Comparison of ENCODE assay signal across 15 cellular contexts in genomic region chr6:128350416-128351254, GRCh38.
DNase-seq lines count a peak whose midpoint lies in the region; ATAC-seq and TF ChIP-seq lines count a peak whose summit lies in the region.
"Had no signal": no experiment of that assay in that cellular context is flagged by ENCODE, and none has a peak within 500 bp of the region (broad histone marks: within the 10 kb centered on the region; RNA-seq: fewer than 3 reads in every experiment).

No MANE protein-coding gene starts in this region.

- H3K36me3 ChIP-seq in adipocyte (ENCODE audit: control insufficient read depth, insufficient read depth, low read length, severe bottlenecking) (no peaks in the 10 kb centered on the region), transverse colon (no peaks in the 10 kb centered on the region)
- H3K36me3 ChIP-seq: Peyer's patch, tibial nerve had no signal

- no peaks in the 10 kb centered on the region for H3K9me3 Mint-ChIP-seq in activated naive CD8-positive, alpha-beta T cell (ENCODE audit: low read depth)
- no peaks in the 10 kb centered on the region for H3K9me3 Mint-ChIP-seq in activated naive CD8-positive, alpha-beta T cell treated with anti-CD3 and anti-CD28 coated beads for 36 hours
- H3K9me3 Mint-ChIP-seq: activated T-helper 17 cell treated with anti-CD3 and anti-CD28 coated beads, Interleukin-2, amount 50 U/mL, for 72 hours; T-helper 2 cell treated with Interferon-gamma antibody and Interleukin-4, amounts not matched to agents 5 μg/mL and 100 μg/mL, for 36 hours had no signal

- DNase-seq in activated naive CD8-positive, alpha-beta T cell treated with anti-CD3 and anti-CD28 coated beads for 36 hours: no peak
- peak; percentile 19 for DNase-seq in adipocyte (ENCODE audit: low read depth)
- peak; percentile 4 for DNase-seq in hepatic stellate cell (ENCODE audit: low spot score)
- DNase-seq in transverse colon: no peak
- DNase-seq in HuH-7 (ENCODE audit: low spot score): no peak
- DNase-seq: activated CD4-positive, alpha-beta T cell treated with anti-CD3 and anti-CD28 coated beads, Interleukin-2, amount 50 U/mL, for 1 hour; NCI-H446 treated with DMSO at 0.1 percent for 48 hours; Peyer's patch; posterior cingulate gyrus had no signal

- TF ChIP-seq POLR2A in transverse colon (IDR thresholded peaks at IDR 0.05): no peak

- H3K27me3 Mint-ChIP-seq in activated naive CD8-positive, alpha-beta T cell: peaks cover 2% of the 10 kb centered on the region
- H3K27me3 Mint-ChIP-seq in activated naive CD8-positive, alpha-beta T cell treated with anti-CD3 and anti-CD28 coated beads for 36 hours: no peaks in the 10 kb centered on the region
- H3K27me3 Mint-ChIP-seq: activated T-helper 17 cell treated with anti-CD3 and anti-CD28 coated beads, Interleukin-2, amount 50 U/mL, for 72 hours had no signal

- no peaks in the 10 kb centered on the region for H3K4me1 ChIP-seq in adipocyte (ENCODE audit: control insufficient read depth, insufficient read depth, low read length)
- H3K4me1 ChIP-seq in transverse colon: peaks cover 0 to 45% (median 28%) of the 10 kb centered on the region in 4 donors
- H3K4me1 ChIP-seq: tibial nerve had no signal

- H3K9ac ChIP-seq in adipocyte (ENCODE audit: low read length): no peak overlapping the region

- TF ChIP-seq EP300 in transverse colon (IDR thresholded peaks at IDR 0.05; ENCODE audit: low read depth): no peak

- peaks cover 2% of the 10 kb centered on the region for H3K4me1 Mint-ChIP-seq in activated naive CD8-positive, alpha-beta T cell (ENCODE audit: low read depth)
- H3K4me1 Mint-ChIP-seq in activated naive CD8-positive, alpha-beta T cell treated with anti-CD3 and anti-CD28 coated beads for 36 hours: peaks cover 5% of the 10 kb centered on the region
- H3K4me1 Mint-ChIP-seq: activated T-helper 17 cell treated with anti-CD3 and anti-CD28 coated beads, Interleukin-2, amount 50 U/mL, for 72 hours had no signal

- H3K36me3 Mint-ChIP-seq in activated naive CD8-positive, alpha-beta T cell: no peaks in the 10 kb centered on the region
- H3K36me3 Mint-ChIP-seq in activated naive CD8-positive, alpha-beta T cell treated with anti-CD3 and anti-CD28 coated beads for 36 hours: no peaks in the 10 kb centered on the region

- in situ Hi-C loops in transverse colon (cut with MboI; ENCODE audit: low pct_ligation_motif_present in 1 of 4, low pct_unique_long_range_greater_than_20kb in 1 of 4, low sequenced_read_pairs in 3 of 4): no loop called here

- TF ChIP-seq CTCF in transverse colon (IDR thresholded peaks at IDR 0.05): no peak

- H3K27me3 ChIP-seq in adipocyte (replicated peaks; ENCODE audit: control insufficient read depth, insufficient read depth, low read length): no peaks in the 10 kb centered on the region
- no peaks in the 10 kb centered on the region for H3K27me3 ChIP-seq in transverse colon
- H3K27me3 ChIP-seq: Peyer's patch, tibial nerve had no signal

- 28 to 32% methylated on average over 6 of the region's 6 CpGs for WGBS in transverse colon (ENCODE audit: low coverage in 1 of 2), 2 donors

- H3K27ac ChIP-seq in transverse colon: peak overlapping the region; percentile 19 to 49 (median 34)
- H3K27ac ChIP-seq: tibial nerve had no signal

- H3K27ac Mint-ChIP-seq in activated naive CD8-positive, alpha-beta T cell: peak overlapping the region; percentile 13
- no peak overlapping the region for H3K27ac Mint-ChIP-seq in activated naive CD8-positive, alpha-beta T cell treated with anti-CD3 and anti-CD28 coated beads for 36 hours
- H3K27ac Mint-ChIP-seq: activated T-helper 17 cell treated with anti-CD3 and anti-CD28 coated beads, Interleukin-2, amount 50 U/mL, for 72 hours; T-helper 2 cell treated with Interferon-gamma antibody and Interleukin-4, amounts not matched to agents 5 μg/mL and 100 μg/mL, for 36 hours had no signal

- intact Hi-C loops in transverse colon (cut with DNase I; ENCODE audit: low total_unique reads): no loop called here

- H3K4me3 ChIP-seq in adipocyte (ENCODE audit: low read length) (no peak overlapping the region), transverse colon (no peak overlapping the region)
- H3K4me3 ChIP-seq: Peyer's patch, tibial nerve had no signal

- no peak for ATAC-seq in GM19395 (IDR thresholded peaks at IDR 0.05; ENCODE audit: unreplicated experiment)
- no peak for ATAC-seq in HG03135 (IDR thresholded peaks at IDR 0.05; ENCODE audit: unreplicated experiment)
- ATAC-seq: activated T-helper 17 cell treated with anti-CD3 and anti-CD28 coated beads, Interleukin-2, amount 50 U/mL, for 72 hours had no signal

- no peak overlapping the region for H3K4me3 Mint-ChIP-seq in activated naive CD8-positive, alpha-beta T cell
- no peak overlapping the region for H3K4me3 Mint-ChIP-seq in activated naive CD8-positive, alpha-beta T cell treated with anti-CD3 and anti-CD28 coated beads for 36 hours
- H3K4me3 Mint-ChIP-seq: activated T-helper 17 cell treated with anti-CD3 and anti-CD28 coated beads, Interleukin-2, amount 50 U/mL, for 72 hours; T-helper 2 cell treated with Interferon-gamma antibody and Interleukin-4, amounts not matched to agents 5 μg/mL and 100 μg/mL, for 36 hours had no signal

- H3K9me3 ChIP-seq in adipocyte (ENCODE audit: control insufficient read depth, low read length): no peaks in the 10 kb centered on the region
- no peaks in the 10 kb centered on the region for H3K9me3 ChIP-seq in transverse colon
- H3K9me3 ChIP-seq: Peyer's patch, tibial nerve had no signal

Comparison
In these comparisons a context has a peak if more than half of its experiments do, and no peak if none do; other contexts are left out.
1. DNase-seq: peak in adipocyte (single experiment) and hepatic stellate cell (single experiment); none in activated naive CD8-positive, alpha-beta T cell treated with anti-CD3 and anti-CD28 coated beads for 36 hours (single experiment), transverse colon (single experiment) and HuH-7 (single experiment).